Comparison of ENCODE assay signal across 1 cellular context in the genomic region with DNA sequence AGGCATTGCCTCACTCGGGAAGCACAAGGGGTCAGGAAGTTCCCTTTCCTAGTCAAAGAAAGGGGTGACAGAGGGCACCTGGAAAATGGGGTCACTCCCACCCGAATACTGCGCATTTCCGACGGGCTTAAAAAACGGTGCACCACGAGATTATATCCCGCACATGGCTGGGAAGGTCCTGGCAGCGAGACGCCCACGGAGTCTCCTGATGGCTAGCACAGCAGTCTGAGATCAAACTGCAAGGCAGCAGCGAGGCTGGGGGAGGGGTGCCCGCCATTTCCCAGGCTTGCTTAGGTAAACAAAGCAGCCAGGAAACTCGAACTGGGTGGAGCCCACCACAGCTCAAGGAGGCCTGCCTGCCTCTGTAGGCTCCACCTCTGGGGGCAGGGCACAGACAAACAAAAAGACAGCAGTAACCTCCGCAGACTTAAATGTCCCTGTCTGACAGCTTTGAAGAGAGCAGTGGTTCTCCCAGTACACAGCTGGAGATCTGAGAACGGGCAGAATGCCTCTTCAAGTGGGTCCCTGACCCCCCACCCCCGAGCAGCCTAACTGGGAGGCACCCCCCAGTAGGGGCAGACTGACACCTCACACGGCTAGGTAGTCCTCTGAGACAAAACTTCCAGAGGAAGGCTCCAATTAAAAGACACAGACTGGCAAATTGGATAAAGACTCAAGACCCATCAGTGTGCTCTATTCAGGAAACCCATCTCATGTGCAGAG.
TF ChIP-seq lines count a peak whose summit lies in the region.

No MANE protein-coding gene starts in this region.

TF ChIP-seq in H1, 55 proteins besides CTCF, POLR2A, EP300 and RAD21:
- TF ChIP-seq RBBP5 (IDR thresholded peaks at IDR 0.05; ENCODE audit: borderline replicate concordance, low read depth, low read length): 0 out of 2 replicates have a peak, but pooled peaks have one; percentile 63
- peak; percentile 57 for TF ChIP-seq TAF1 (IDR thresholded peaks at IDR 0.05; ENCODE audit: low read depth, low read length)
- peak; percentile 61 for TF ChIP-seq ASH2L (IDR thresholded peaks at IDR 0.05; ENCODE audit: low read length)
- TF ChIP-seq POLR2AphosphoS5 (IDR thresholded peaks at IDR 0.05; ENCODE audit: low read depth, low read length): 0 out of 2 replicates have a peak, but pooled peaks have one; percentile 37
TF ChIP-seq in H1: peak in this region for 4; not testable (repeated sequence) for 51.
